8 cellular contexts compared by ENCODE assay signal in genomic region chr17:68437979-68438877, GRCh38. TPM values are rescaled to one million over a fixed set of nuclear protein-coding genes. Genes with fewer than 3 reads are reported as not detected.
DNase-seq lines count a peak whose midpoint lies in the region; ATAC-seq, FAIRE-seq and TF ChIP-seq lines count a peak whose summit lies in the region.

No MANE protein-coding gene starts in this region.

- peaks cover 29% of the 10 kb centered on the region for H3K36me3 Mint-ChIP-seq in endothelial cell (ENCODE audit: low read depth, unreplicated experiment)

- H3K36me3 ChIP-seq in ACC112 (ENCODE audit: insufficient read depth, low read length) (peaks cover 8% of the 10 kb centered on the region; the same call in 1 of the 2 replicates), pancreas (peaks cover 1 to 21% (median 7%) of the 10 kb centered on the region in 3 donors)

- no peaks in the 10 kb centered on the region for H3K9me3 ChIP-seq in pancreas

- peak overlapping the region; percentile 22 for H3K4me3 Mint-ChIP-seq in endothelial cell (ENCODE audit: unreplicated experiment)

- peak overlapping the region; percentile 33 for H3K27ac ChIP-seq in ACC112 (ENCODE audit: low read depth, low read length)
- H3K27ac ChIP-seq in pancreas, result peak overlapping the region; percentile 19 to 67 (median 52)

- H3K9me3 Mint-ChIP-seq in endothelial cell (ENCODE audit: unreplicated experiment), result no peaks in the 10 kb centered on the region

- H3K4me3 ChIP-seq in ACC112 (ENCODE audit: low read depth, low read length), result peak overlapping the region; percentile 57; the same call in 1 of the 2 replicates
- H3K4me3 ChIP-seq in pancreas, result no peak overlapping the region

- peaks cover 9% of the 10 kb centered on the region for H3K4me1 ChIP-seq in ACC112 (ENCODE audit: control insufficient read depth, insufficient read depth, low read length, unreplicated experiment)
- H3K4me1 ChIP-seq in pancreas, result peaks cover 0 to 13% (median 7%) of the 10 kb centered on the region in 3 donors

- TF ChIP-seq CTCF in endothelial cell (IDR thresholded peaks at IDR 0.05; ENCODE audit: unreplicated experiment) (no peak), pancreas (IDR thresholded peaks at IDR 0.05) (no peak)

- DNase-seq in UCSD-AML1 (lab: John Stamatoyannopoulos, UW; ENCODE audit: unreplicated experiment) (peak; percentile 79), endothelial cell (ENCODE audit: low spot score) (peak; percentile 26), pancreas (peak in 4 of 6 donors; percentile 26 to 42 (median 30)), NCI-H187 treated with DMSO at 0.1 percent for 48 hours (lab: John Stamatoyannopoulos, UW) (no peak), NCI-H1092 treated with DMSO at 0.1 percent for 48 hours (lab: John Stamatoyannopoulos, UW) (no peak)

- no peak for FAIRE-seq in pancreas (lab: Jason Lieb, UNC)

- peaks cover 5% of the 10 kb centered on the region for H3K27me3 Mint-ChIP-seq in endothelial cell (ENCODE audit: unreplicated experiment)

- WGBS in pancreas, 2 donors, result 64 to 65% methylated on average over 16 of the region's 16 CpGs

- H2AFZ ChIP-seq in ACC112 (ENCODE audit: low read length, unreplicated experiment), result peak overlapping the region; percentile 78

- H3K79me2 ChIP-seq in ACC112 (ENCODE audit: control insufficient read depth, insufficient read depth, low read length, unreplicated experiment), result no peaks in the 10 kb centered on the region

- H3K27me3 ChIP-seq in ACC112 (ENCODE audit: insufficient read depth, low read length) (no peaks in the 10 kb centered on the region), pancreas (no peaks in the 10 kb centered on the region)

- intact Hi-C loops in pancreas (cut with DNase I), result no loop called here

- ATAC-seq in GM19025 (IDR thresholded peaks at IDR 0.05; ENCODE audit: low read depth, unreplicated experiment), result peak; percentile 75
- peak; percentile 79 for ATAC-seq in HG03108 (IDR thresholded peaks at IDR 0.05; ENCODE audit: unreplicated experiment)
- ATAC-seq in pancreas, result peak; percentile 57 to 86 (median 81)

- peaks cover 67% of the 10 kb centered on the region for H3K4me1 Mint-ChIP-seq in endothelial cell (ENCODE audit: unreplicated experiment)

- peak overlapping the region; percentile 95 for H3K27ac Mint-ChIP-seq in endothelial cell (ENCODE audit: unreplicated experiment)

RNA-seq across cellular contexts. Expression of gene WIPI1, which starts 19.1 kb away (rescaled TPM):
- total RNA-seq in endothelial cell (ENCODE audit: unreplicated experiment), result 98.0 TPM
- total RNA-seq in pancreas, result 10 to 100 TPM; 23.3 to 32.2 (median 27.1) TPM
- 10 to 100 TPM; 14.0 to 15.7 TPM for polyA plus RNA-seq in pancreas

Comparison
In these comparisons a context has a peak if more than half of its experiments do, and no peak if none do; other contexts are left out.
1. DNase-seq: peak in UCSD-AML1 (single experiment), endothelial cell (single experiment) and pancreas (4 of 6); none in NCI-H187 treated with DMSO at 0.1 percent for 48 hours (single experiment) and NCI-H1092 treated with DMSO at 0.1 percent for 48 hours (single experiment).
2. Peak in every context shown above with its lines, with median percentiles within 50 percentile points of each other: ATAC-seq.